Comparison of ENCODE assay signal across 17 cellular contexts in genomic region chr4:135120190-135120589, GRCh38.
DNase-seq lines count a peak whose midpoint lies in the region; TF ChIP-seq lines count a peak whose summit lies in the region.
"Had no signal": no experiment of that assay in that cellular context is flagged by ENCODE, and none has a peak within 500 bp of the region (broad histone marks: within the 10 kb centered on the region; RNA-seq: fewer than 3 reads in every experiment).

No MANE protein-coding gene starts in this region.

- no peaks in the 10 kb centered on the region for H3K27me3 Mint-ChIP-seq in activated CD4-positive, alpha-beta memory T cell treated with anti-CD3 and anti-CD28 coated beads, Interleukin-2, amount 10 ng/mL, durations not matched to agents 7 days and 5 days

- H3K36me3 Mint-ChIP-seq in activated CD4-positive, alpha-beta memory T cell treated with anti-CD3 and anti-CD28 coated beads, Interleukin-2, amount 10 ng/mL, durations not matched to agents 7 days and 5 days (ENCODE audit: low read depth), result no peaks in the 10 kb centered on the region

- no peak overlapping the region for H3K4me3 ChIP-seq in fibroblast of villous mesenchyme (ENCODE audit: low read depth, low read length)
- H3K4me3 ChIP-seq: A549, GM12878, Peyer's patch had no signal

- no peak overlapping the region for H3K27ac Mint-ChIP-seq in activated CD4-positive, alpha-beta memory T cell treated with anti-CD3 and anti-CD28 coated beads, Interleukin-2, amount 10 ng/mL, durations not matched to agents 7 days and 5 days

- peak; percentile 3 for DNase-seq in AG08396 (ENCODE audit: low spot score)
- peak; percentile 58 for DNase-seq in NCI-H1105 treated with DMSO at 0.1 percent for 48 hours (lab: John Stamatoyannopoulos, UW)
- DNase-seq in astrocyte of the hippocampus (ENCODE audit: low read depth, low spot score), result peak; percentile 7
- DNase-seq in fibroblast of villous mesenchyme (ENCODE audit: low read depth), result peak; percentile 3
- no peak for DNase-seq in dedifferentiated amniotic fluid mesenchymal stem cell (ENCODE audit: extremely low spot score)
- no peak for DNase-seq in activated CD4-positive, alpha-beta memory T cell treated with anti-CD3 and anti-CD28 coated beads, Interleukin-2, amount 10 ng/mL, durations not matched to agents 7 days and 5 days
- no peak for DNase-seq in COLO668 (lab: John Stamatoyannopoulos, UW; ENCODE audit: unreplicated experiment)
- DNase-seq: AML-193, DMS53, HCEC 1CT, MM.1S, NCI-H2029, NCI-H774, Peyer's patch, Right ventricle myocardium superior had no signal

- H3K9me3 Mint-ChIP-seq in activated CD4-positive, alpha-beta memory T cell treated with anti-CD3 and anti-CD28 coated beads, Interleukin-2, amount 10 ng/mL, durations not matched to agents 7 days and 5 days, result peaks cover 8% of the 10 kb centered on the region

- H3K4me3 Mint-ChIP-seq in activated CD4-positive, alpha-beta memory T cell treated with anti-CD3 and anti-CD28 coated beads, Interleukin-2, amount 10 ng/mL, durations not matched to agents 7 days and 5 days, result no peak overlapping the region

- CTCF ChIA-PET in activated CD4-positive, alpha-beta memory T cell treated with anti-CD3 and anti-CD28 coated beads, Interleukin-2, amount 10 ng/mL, durations not matched to agents 7 days and 5 days (lab: Charles Lee), result no interaction called here

- POLR2A ChIA-PET in activated CD4-positive, alpha-beta memory T cell treated with anti-CD3 and anti-CD28 coated beads, Interleukin-2, amount 10 ng/mL, durations not matched to agents 7 days and 5 days (lab: Charles Lee), result no interaction called here

- H3K4me1 Mint-ChIP-seq in activated CD4-positive, alpha-beta memory T cell treated with anti-CD3 and anti-CD28 coated beads, Interleukin-2, amount 10 ng/mL, durations not matched to agents 7 days and 5 days, result no peaks in the 10 kb centered on the region

- no peak for TF ChIP-seq CTCF in fibroblast of villous mesenchyme (IDR thresholded peaks at IDR 0.05; ENCODE audit: insufficient read depth, low read depth, low read length)

Comparison
In these comparisons a context has a peak if more than half of its experiments do, and no peak if none do; other contexts are left out.
1. DNase-seq: peak in AG08396 (single experiment), NCI-H1105 treated with DMSO at 0.1 percent for 48 hours (single experiment), astrocyte of the hippocampus (single experiment) and fibroblast of villous mesenchyme (single experiment); none in dedifferentiated amniotic fluid mesenchymal stem cell (single experiment), activated CD4-positive, alpha-beta memory T cell treated with anti-CD3 and anti-CD28 coated beads, Interleukin-2, amount 10 ng/mL, durations not matched to agents 7 days and 5 days (single experiment) and COLO668 (single experiment).